ENCODE assay signal across 7 cellular contexts in genomic region chr9:69800027-69800426, GRCh38. TPM values are rescaled to one million over a fixed set of nuclear protein-coding genes. Genes with fewer than 3 reads are reported as not detected.
"Had no signal": no experiment of that assay in that cellular context is flagged by ENCODE, and none has a peak within 500 bp of the region (broad histone marks: within the 10 kb centered on the region; RNA-seq: fewer than 3 reads in every experiment).

No MANE protein-coding gene starts in this region.

RNA-seq across cellular contexts. Expression of gene CFAP95, which starts 20.6 kb away (rescaled TPM):
- total RNA-seq: activated CD4-positive, alpha-beta memory T cell treated with anti-CD3 and anti-CD28 coated beads, Interleukin-2, amount 10 ng/mL, durations not matched to agents 7 days and 5 days; activated CD4-positive, alpha-beta T cell treated with anti-CD3 and anti-CD28 coated beads for 36 hours; activated CD4-positive, alpha-beta T cell treated with anti-CD3 and anti-CD28 coated beads, Interleukin-2, amount 10 ng/mL, durations not matched to agents 7 days and 5 days; ascending aorta; bronchial epithelial cell; cardiac muscle cell; chondrocyte had no signal
